8 cellular contexts compared by ENCODE assay signal in genomic region chr5:141681695-141682641, GRCh38. TPM values are rescaled to one million over a fixed set of nuclear protein-coding genes. Genes with fewer than 3 reads are reported as not detected.
DNase-seq lines count a peak whose midpoint lies in the region; ATAC-seq and TF ChIP-seq lines count a peak whose summit lies in the region.

ARAP3 (minus strand) TSS chr5:141682230; CDS start chr5:141680486, 1,744 bp downstream.

- no peaks in the 10 kb centered on the region for H3K79me2 ChIP-seq in fibroblast of lung (ENCODE audit: control insufficient read depth, insufficient read depth, low read length)

- H3K36me3 ChIP-seq in fibroblast of lung (ENCODE audit: control insufficient read depth, insufficient read depth, low read length) (peaks cover 2% of the 10 kb centered on the region), mucosa of stomach (ENCODE audit: control insufficient read depth, insufficient read depth, low read length) (no peaks in the 10 kb centered on the region), testis (ENCODE audit: low read depth, missing control alignments) (no peaks in the 10 kb centered on the region)

- H3K27me3 ChIP-seq in fibroblast of lung (ENCODE audit: control insufficient read depth, insufficient read depth, low read length) (no peaks in the 10 kb centered on the region), mucosa of stomach (ENCODE audit: control insufficient read depth, insufficient read depth, low read length) (no peaks in the 10 kb centered on the region), testis (no peaks in the 10 kb centered on the region)

- 3 to 9% methylated on average over 24 to 76 of the region's 77 CpGs for WGBS in testis, 2 donors

- H3K4me3 ChIP-seq in fibroblast of lung (replicated peaks in 1 of 4; ENCODE audit: control extremely low read depth in 1 of 4, insufficient read depth in 1 of 4, low read depth in 3 of 4, low read length in 4 of 4), result peak within 1 kb of the TSS; percentile 4 to 64 (median 32)
- peak within 1 kb of the TSS; percentile 43 for H3K4me3 ChIP-seq in mucosa of stomach (ENCODE audit: low read length)
- H3K4me3 ChIP-seq in testis, result peak within 1 kb of the TSS; percentile 58 to 59

- ATAC-seq in GM19463 (IDR thresholded peaks at IDR 0.05; ENCODE audit: unreplicated experiment), result peak; percentile 68
- no peak for ATAC-seq in GM19328 (IDR thresholded peaks at IDR 0.05; ENCODE audit: unreplicated experiment)
- no peak for ATAC-seq in HG03460 (IDR thresholded peaks at IDR 0.05; ENCODE audit: unreplicated experiment)

- DNase-seq in NOMO-1 treated with dmso at 0.1 percent for 144 hours (lab: John Stamatoyannopoulos, UW; ENCODE audit: unreplicated experiment), result peak; percentile 82
- peak; percentile 30 for DNase-seq in activated effector memory CD4-positive, alpha-beta T cell treated with Interleukin-2 at 50 U/mL for 16 hours
- DNase-seq in fibroblast of lung (ENCODE audit: low read depth in 2 of 2), result peak; percentile 81 to 86
- peak; percentile 67 for DNase-seq in testis

- peak within 1 kb of the TSS; percentile 39 for H2AFZ ChIP-seq in fibroblast of lung (ENCODE audit: low read length)

- no peaks in the 10 kb centered on the region for H3K9me3 ChIP-seq in fibroblast of lung (ENCODE audit: control insufficient read depth, insufficient read depth, low read depth, low read length)
- no peaks in the 10 kb centered on the region for H3K9me3 ChIP-seq in mucosa of stomach (ENCODE audit: control insufficient read depth, low read length)
- H3K9me3 ChIP-seq in testis, result no peaks in the 10 kb centered on the region

- H3K4me2 ChIP-seq in fibroblast of lung (ENCODE audit: extremely low read depth, insufficient read depth, low read length), result peak within 1 kb of the TSS; percentile 89

- no peaks in the 10 kb centered on the region for H4K20me1 ChIP-seq in fibroblast of lung (ENCODE audit: control insufficient read depth, extremely low read depth, insufficient read depth, low read length)

- peaks cover 15% of the 10 kb centered on the region for H3K4me1 ChIP-seq in fibroblast of lung (ENCODE audit: control insufficient read depth, extremely low read depth, insufficient read depth, low read length)
- H3K4me1 ChIP-seq in mucosa of stomach (ENCODE audit: control insufficient read depth, insufficient read depth, low read length), result peaks cover 25% of the 10 kb centered on the region
- H3K4me1 ChIP-seq in testis, result peaks cover 5% of the 10 kb centered on the region

- H3K27ac ChIP-seq in fibroblast of lung (ENCODE audit: insufficient read depth, low read length) (peak within 1 kb of the TSS; percentile 65), testis (peak within 1 kb of the TSS in 1 of 2 donors; percentile 72)

- TF ChIP-seq CTCF in fibroblast of lung (conservative IDR thresholded peaks at IDR 0.05 in 1 of 2, IDR thresholded peaks at IDR 0.05 in 1 of 2; ENCODE audit: low read depth in 1 of 2, low read length in 2 of 2), result no peak
- TF ChIP-seq CTCF in testis (IDR thresholded peaks at IDR 0.05), result no peak

- TF ChIP-seq POLR2A in testis (IDR thresholded peaks at IDR 0.05), result no peak

- peak within 1 kb of the TSS; percentile 24 for H3K9ac ChIP-seq in fibroblast of lung (ENCODE audit: insufficient read depth, low read length)
- peak within 1 kb of the TSS; percentile 70 for H3K9ac ChIP-seq in mucosa of stomach (ENCODE audit: low read length)

- intact Hi-C loops in testis (cut with DNase I; ENCODE audit: low total_unique reads), result no loop called here

RNA-seq across cellular contexts. Expression of gene ARAP3, which starts in this region (rescaled TPM):
- total RNA-seq in fibroblast of lung (2.6 and 3.8 TPM in 2 replicates), testis (1 to 10 TPM; 4.0 to 4.1 TPM)
- polyA plus RNA-seq in fibroblast of lung (2.5 and 2.9 TPM in 2 replicates), testis (ENCODE audit: insufficient read depth, low read depth, low replicate concordance) (4.8 TPM)
- 5.2 and 6.8 TPM in 2 replicates for polyA plus RNA-seq in fibroblast of lung (2012)
- 11.4 and 25.4 TPM in 2 replicates for polyA minus RNA-seq in fibroblast of lung (ENCODE audit: low replicate concordance)

Comparison
In these comparisons a context has a peak if more than half of its experiments do, and no peak if none do; other contexts are left out.
1. DNase-seq: peak in every context shown above with its lines; median percentile 84 in fibroblast of lung; 82 in NOMO-1 treated with dmso at 0.1 percent for 144 hours; 67 in testis; 30 in activated effector memory CD4-positive, alpha-beta T cell treated with Interleukin-2 at 50 U/mL for 16 hours.